11 cellular contexts compared by ENCODE assay signal in the genomic region with DNA sequence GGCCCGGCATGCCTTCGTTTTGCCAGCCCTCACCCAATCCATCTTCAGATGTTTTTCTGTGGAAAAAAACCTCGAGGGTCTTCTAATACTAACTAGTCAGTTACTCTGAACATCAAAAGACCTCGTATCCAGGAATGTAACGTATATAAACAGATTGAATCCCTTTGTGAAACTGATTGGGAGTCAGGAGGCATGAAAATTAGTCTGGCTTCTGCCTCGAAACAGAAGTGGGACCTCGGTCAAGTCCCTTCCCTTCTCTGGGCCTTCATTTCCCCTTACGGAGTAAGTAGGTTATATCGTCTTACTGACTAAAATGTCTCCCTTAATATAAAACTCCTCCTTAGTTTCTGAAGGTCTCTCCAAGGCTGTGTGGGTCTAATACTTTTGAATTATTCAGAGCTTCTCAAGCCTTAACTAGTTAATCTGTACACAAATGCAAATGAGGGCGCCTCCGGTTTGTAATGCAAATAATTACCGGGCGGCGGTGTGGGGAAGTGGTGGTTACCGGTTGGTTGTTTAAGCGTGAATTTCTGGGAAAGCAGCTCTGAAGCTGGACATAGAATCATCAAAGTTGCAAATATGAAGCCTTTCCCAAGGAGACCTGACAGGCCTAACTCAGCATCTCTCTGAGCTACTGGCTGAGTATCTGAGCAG. TPM values are rescaled to one million over a fixed set of nuclear protein-coding genes. Genes with fewer than 3 reads are reported as not detected.
DNase-seq lines count a peak whose midpoint lies in the region; ATAC-seq and TF ChIP-seq lines count a peak whose summit lies in the region.
"Had no signal": no experiment of that assay in that cellular context is flagged by ENCODE, and none has a peak within 500 bp of the region (broad histone marks: within the 10 kb centered on the region; RNA-seq: fewer than 3 reads in every experiment).

No MANE protein-coding gene starts in this region.

- DNase-seq in H9 = no peak
- DNase-seq in KBM-7 = peak; percentile 78
- DNase-seq in memory B cell (ENCODE audit: low spot score in 2 of 2) = no peak
- no peak for DNase-seq in kidney glomerular epithelial cell (lab: John Stamatoyannopoulos, UW)
- no peak for DNase-seq in NCI-H187 treated with DMSO at 0.1 percent for 48 hours (lab: John Stamatoyannopoulos, UW)
- DNase-seq in NCI-H2227 (lab: John Stamatoyannopoulos, UW; ENCODE audit: unreplicated experiment) = no peak
- DNase-seq: activated CD4-positive, CD25-positive, alpha-beta regulatory T cell treated with anti-CD3 and anti-CD28 coated beads, Interleukin-2, amount 50 U/mL, for 72 hours; NCI-H1436 treated with DMSO at 0.1 percent for 48 hours; stimulated activated CD4-positive, alpha-beta T cell treated with anti-CD3 and anti-CD28 coated beads, Interleukin-12 subunit alpha, Interleukin-12 subunit beta, amount 100 ng/mL, for 4 hours had no signal

- no peak overlapping the region for H3K56ac ChIP-seq in H9 (ENCODE audit: insufficient read length, low read depth, low read length)

- no peak overlapping the region for H3K18ac ChIP-seq in H9 (ENCODE audit: insufficient read length, low read depth, low read length)

- no peak overlapping the region for H4K8ac ChIP-seq in H9 (replicated peaks; ENCODE audit: insufficient read length, low read depth, low read length)

- H3K4ac ChIP-seq in H9 (ENCODE audit: low read depth, low read length) = no peak overlapping the region

- no peak overlapping the region for H4K91ac ChIP-seq in H9 (ENCODE audit: insufficient read length, low read depth, low read length)

- H3K4me2 ChIP-seq in H9 (ENCODE audit: insufficient read depth, insufficient read length, low read length) = peak overlapping the region; percentile 21

- no peaks in the 10 kb centered on the region for H3K27me3 ChIP-seq in H9 (ENCODE audit: insufficient read depth, low read length)

- H3K4me1 ChIP-seq in H9 (ENCODE audit: insufficient read depth, low read length) = no peaks in the 10 kb centered on the region

- no peak for TF ChIP-seq CTCF in H9 (conservative IDR thresholded peaks at IDR 0.05)

- H3K23me2 ChIP-seq in H9 (ENCODE audit: insufficient read length, low read depth, low read length, poor library complexity, severe bottlenecking) = no peaks in the 10 kb centered on the region

- H3K23ac ChIP-seq in H9 (ENCODE audit: insufficient read length, low read depth, low read length) = no peak overlapping the region

- no peak overlapping the region for H2AK5ac ChIP-seq in H9 (ENCODE audit: insufficient read length, low read length)

- H3K4me1 Mint-ChIP-seq in H9 (peaks cover 31 to 41% of the 10 kb centered on the region in 2 experiments), memory B cell (peaks cover 31% of the 10 kb centered on the region)

- ATAC-seq in GM18861 (IDR thresholded peaks at IDR 0.05; ENCODE audit: unreplicated experiment) (peak; percentile 66), memory B cell (ENCODE audit: low read depth) (peak; percentile 75), GM18868 (IDR thresholded peaks at IDR 0.05; ENCODE audit: unreplicated experiment) (no peak)

- no peak overlapping the region for H2BK20ac ChIP-seq in H9 (ENCODE audit: low read depth, low read length, poor library complexity, severe bottlenecking)

- H3K27ac Mint-ChIP-seq in H9 = no peak overlapping the region
- H3K27ac Mint-ChIP-seq in memory B cell = peak overlapping the region; percentile 87

- H3K27me3 Mint-ChIP-seq in H9 (ENCODE audit: low read depth) (peaks cover 5% of the 10 kb centered on the region; the same call in 1 of the 2 replicates), memory B cell (no peaks in the 10 kb centered on the region)

- no peak overlapping the region for H2BK12ac ChIP-seq in H9 (ENCODE audit: insufficient read length, low read depth, low read length)

- H2BK15ac ChIP-seq in H9 (ENCODE audit: low read depth, low read length) = no peak overlapping the region

- H3K27ac ChIP-seq in H9 (ENCODE audit: insufficient read length, low read depth, low read length) = no peak overlapping the region

- no peak overlapping the region for H2BK5ac ChIP-seq in H9 (ENCODE audit: insufficient read length, low read length)

- H4K20me1 ChIP-seq in H9 (ENCODE audit: control insufficient read depth, insufficient read depth, insufficient read length) = no peaks in the 10 kb centered on the region

- in situ Hi-C loops in KBM-7 (cut with MboI; ENCODE audit: low pct_unique_long_range_greater_than_20kb, low sequenced_read_pairs) = no loop called here

- H3K4me3 Mint-ChIP-seq in H9 (peak overlapping the region in 1 of 2 experiments; percentile 26; a peak in 2 of 5 replicates), memory B cell (peak overlapping the region; percentile 73)

- no peak overlapping the region for H2AFZ ChIP-seq in H9 (ENCODE audit: low read length)

- no peak overlapping the region for H2BK120ac ChIP-seq in H9 (ENCODE audit: low read depth, low read length, poor library complexity, severe bottlenecking)

- no peaks in the 10 kb centered on the region for H3K79me2 ChIP-seq in H9 (ENCODE audit: insufficient read depth, low read length)

- no peak overlapping the region for H3K9ac ChIP-seq in H9 (ENCODE audit: extremely low read depth, insufficient read length, low read length)

- no peak overlapping the region for H4K5ac ChIP-seq in H9 (ENCODE audit: insufficient read length, low read depth, low read length)

- H3K9me3 ChIP-seq in H9 (ENCODE audit: control insufficient read depth, low read depth, low read length) = peaks cover 38% of the 10 kb centered on the region

- no peak overlapping the region for H3K14ac ChIP-seq in H9 (ENCODE audit: insufficient read depth, low read length)

- no peak overlapping the region for H3T11ph ChIP-seq in H9 (ENCODE audit: low read length)

- no peaks in the 10 kb centered on the region for H3K79me1 ChIP-seq in H9 (ENCODE audit: insufficient read depth, low read depth, low read length, poor library complexity, severe bottlenecking)

- H3K9me3 Mint-ChIP-seq in H9 (peaks cover 65 to 68% of the 10 kb centered on the region in 2 experiments), memory B cell (no peaks in the 10 kb centered on the region)

- peaks cover 0 to 8% (median 2%) of the 10 kb centered on the region in 3 experiments; a peak in 5 of 7 replicates for H3K36me3 Mint-ChIP-seq in H9 (ENCODE audit: insufficient read depth in 1 of 3, low read depth in 3 of 3)
- H3K36me3 Mint-ChIP-seq in memory B cell = peaks cover 2% of the 10 kb centered on the region

- no CpG with 5 or more reads among the region's 16 CpGs for WGBS in H9 (ENCODE audit: extremely low coverage, insufficient read length, low lambda C conversion rate)

RNA-seq across cellular contexts. Expression of gene NKRF, which starts 11.4 kb away (rescaled TPM):
- total RNA-seq in H9 (2021) = 15.1 and 15.2 TPM in 2 replicates

RNA-seq across cellular contexts. Expression of gene UBE2A, which starts 43.3 kb away (rescaled TPM):
- 54.7 and 54.8 TPM in 2 replicates for total RNA-seq in H9 (2021)

RNA-seq across cellular contexts. Expression of gene STEEP1, which starts 52.4 kb away (rescaled TPM):
- 30.3 and 30.4 TPM in 2 replicates for total RNA-seq in H9 (2021)
